ENCODE assay signal across 2 cellular contexts in the genomic region with DNA sequence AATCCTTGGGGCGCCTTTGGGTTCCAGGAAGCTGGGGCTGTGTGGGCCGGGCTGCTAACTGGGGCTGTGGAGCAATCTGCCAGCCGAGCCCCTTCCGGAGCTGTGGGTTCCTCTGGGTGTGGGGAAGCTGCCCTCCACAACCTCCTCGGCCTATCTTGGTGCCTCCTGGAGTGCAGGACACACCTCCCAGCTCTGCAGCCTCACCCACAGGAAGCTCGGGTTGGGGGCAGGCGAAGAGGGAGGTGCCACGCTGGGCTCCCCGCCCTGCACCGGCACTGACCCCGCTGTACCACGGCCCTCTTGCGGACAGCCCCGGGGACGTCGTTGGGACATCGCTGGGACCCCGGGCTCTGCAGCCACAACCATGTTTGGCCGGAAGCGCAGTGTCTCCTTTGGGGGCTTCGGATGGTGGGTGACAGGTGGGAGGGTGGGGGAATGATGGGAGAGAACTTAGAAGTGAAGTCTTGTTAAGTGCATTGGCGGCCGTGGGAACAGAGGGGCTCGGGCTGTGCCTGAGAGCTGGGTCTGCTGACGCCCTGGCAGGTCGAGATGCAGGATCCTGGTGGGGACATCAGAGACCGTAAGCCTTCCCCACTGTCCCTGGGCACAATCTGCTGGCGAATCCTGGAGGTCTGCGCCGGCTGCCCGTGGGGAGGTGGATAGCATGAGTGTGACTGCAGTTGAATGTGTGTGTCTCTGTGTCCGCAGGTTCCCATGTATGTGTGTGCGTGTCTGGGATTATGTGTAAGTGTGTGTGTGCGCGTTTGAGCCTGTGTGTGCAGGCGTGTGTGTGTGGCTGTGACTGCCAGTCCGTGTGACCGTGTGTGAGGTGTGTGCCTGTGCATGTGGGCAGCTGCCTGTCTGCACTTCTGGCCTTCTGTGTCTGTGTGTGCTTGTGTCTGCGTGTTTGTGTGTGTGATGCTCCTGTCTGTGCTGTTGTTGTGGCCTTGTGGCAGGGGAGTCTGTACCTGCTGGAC.
TF ChIP-seq lines count a peak whose summit lies in the region.

A gene (plus strand): TSS at position 275 of the 977 bp plus-strand sequence. CDS start 90 bp downstream, at position 365.

TF ChIP-seq in SK-N-SH, 30 proteins besides CTCF, POLR2A, EP300 and RAD21 (continued from another document):
- TF ChIP-seq, protein P1, sequence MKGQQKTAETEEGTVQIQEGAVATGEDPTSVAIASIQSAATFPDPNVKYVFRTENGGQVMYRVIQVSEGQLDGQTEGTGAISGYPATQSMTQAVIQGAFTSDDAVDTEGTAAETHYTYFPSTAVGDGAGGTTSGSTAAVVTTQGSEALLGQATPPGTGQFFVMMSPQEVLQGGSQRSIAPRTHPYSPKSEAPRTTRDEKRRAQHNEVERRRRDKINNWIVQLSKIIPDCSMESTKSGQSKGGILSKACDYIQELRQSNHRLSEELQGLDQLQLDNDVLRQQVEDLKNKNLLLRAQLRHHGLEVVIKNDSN (IDR thresholded peaks at IDR 0.05; ENCODE audit: borderline replicate concordance, low read depth) = no peak
- TF ChIP-seq POLR2AphosphoS5 (IDR thresholded peaks at IDR 0.05; ENCODE audit: low read depth, low read length) = no peak
- no peak for TF ChIP-seq GABPA (IDR thresholded peaks at IDR 0.05; ENCODE audit: low read depth)
- no peak for TF ChIP-seq RFX5 (IDR thresholded peaks at IDR 0.05; ENCODE audit: low read length)
- TF ChIP-seq RXRA (IDR thresholded peaks at IDR 0.05; ENCODE audit: borderline replicate concordance, low read depth) = no peak
- no peak for TF ChIP-seq FOXM1 (IDR thresholded peaks at IDR 0.05; ENCODE audit: low read depth)
- TF ChIP-seq FOSL2 (IDR thresholded peaks at IDR 0.05; ENCODE audit: borderline replicate concordance, low read depth) = no peak
- TF ChIP-seq TEAD4 (IDR thresholded peaks at IDR 0.05; ENCODE audit: borderline replicate concordance, insufficient read depth) = no peak

TF ChIP-seq in SK-N-SH treated with all-trans-retinoic acid at 6 μM for 48 hours, 23 proteins besides CTCF, POLR2A, EP300 and RAD21 (continued from another document):
- TF ChIP-seq, protein P2, sequence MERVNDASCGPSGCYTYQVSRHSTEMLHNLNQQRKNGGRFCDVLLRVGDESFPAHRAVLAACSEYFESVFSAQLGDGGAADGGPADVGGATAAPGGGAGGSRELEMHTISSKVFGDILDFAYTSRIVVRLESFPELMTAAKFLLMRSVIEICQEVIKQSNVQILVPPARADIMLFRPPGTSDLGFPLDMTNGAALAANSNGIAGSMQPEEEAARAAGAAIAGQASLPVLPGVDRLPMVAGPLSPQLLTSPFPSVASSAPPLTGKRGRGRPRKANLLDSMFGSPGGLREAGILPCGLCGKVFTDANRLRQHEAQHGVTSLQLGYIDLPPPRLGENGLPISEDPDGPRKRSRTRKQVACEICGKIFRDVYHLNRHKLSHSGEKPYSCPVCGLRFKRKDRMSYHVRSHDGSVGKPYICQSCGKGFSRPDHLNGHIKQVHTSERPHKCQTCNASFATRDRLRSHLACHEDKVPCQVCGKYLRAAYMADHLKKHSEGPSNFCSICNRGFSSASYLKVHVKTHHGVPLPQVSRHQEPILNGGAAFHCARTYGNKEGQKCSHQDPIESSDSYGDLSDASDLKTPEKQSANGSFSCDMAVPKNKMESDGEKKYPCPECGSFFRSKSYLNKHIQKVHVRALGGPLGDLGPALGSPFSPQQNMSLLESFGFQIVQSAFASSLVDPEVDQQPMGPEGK (CRISPR knock-in tag; IDR thresholded peaks at IDR 0.05; ENCODE audit: borderline replicate concordance) = no peak
- TF ChIP-seq SNAI2 (CRISPR knock-in tag; IDR thresholded peaks at IDR 0.05) = no peak
- no peak for TF ChIP-seq ZNF70 (CRISPR knock-in tag; IDR thresholded peaks at IDR 0.05)
- TF ChIP-seq, protein P3, sequence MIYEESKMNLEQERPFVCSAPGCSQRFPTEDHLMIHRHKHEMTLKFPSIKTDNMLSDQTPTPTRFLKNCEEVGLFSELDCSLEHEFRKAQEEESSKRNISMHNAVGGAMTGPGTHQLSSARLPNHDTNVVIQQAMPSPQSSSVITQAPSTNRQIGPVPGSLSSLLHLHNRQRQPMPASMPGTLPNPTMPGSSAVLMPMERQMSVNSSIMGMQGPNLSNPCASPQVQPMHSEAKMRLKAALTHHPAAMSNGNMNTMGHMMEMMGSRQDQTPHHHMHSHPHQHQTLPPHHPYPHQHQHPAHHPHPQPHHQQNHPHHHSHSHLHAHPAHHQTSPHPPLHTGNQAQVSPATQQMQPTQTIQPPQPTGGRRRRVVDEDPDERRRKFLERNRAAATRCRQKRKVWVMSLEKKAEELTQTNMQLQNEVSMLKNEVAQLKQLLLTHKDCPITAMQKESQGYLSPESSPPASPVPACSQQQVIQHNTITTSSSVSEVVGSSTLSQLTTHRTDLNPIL (CRISPR knock-in tag; IDR thresholded peaks at IDR 0.05; ENCODE audit: low read depth) = no peak
